9 cellular contexts compared by ENCODE assay signal in genomic region chr6:37207903-37208456, GRCh38. TPM values are rescaled to one million over a fixed set of nuclear protein-coding genes. Genes with fewer than 3 reads are reported as not detected.
A peak's percentile ranks its signal among the peaks of the same experiment; 100 is the strongest.
DNase-seq lines count a peak whose midpoint lies in the region; ATAC-seq and TF ChIP-seq lines count a peak whose summit lies in the region.
"Had no signal": no experiment of that assay in that cellular context is flagged by ENCODE, and none has a peak within 500 bp of the region (broad histone marks: within the 10 kb centered on the region; RNA-seq: fewer than 3 reads in every experiment).

No MANE protein-coding gene starts in this region.

- peak; percentile 86 for TF ChIP-seq CTCF in 22Rv1 (IDR thresholded peaks at IDR 0.05)
- peak; percentile 94 for TF ChIP-seq CTCF in fibroblast of pulmonary artery (IDR thresholded peaks at IDR 0.05; ENCODE audit: low read length, missing control alignments)
- TF ChIP-seq CTCF in neutrophil (IDR thresholded peaks at IDR 0.05), result peak; percentile 94

- ATAC-seq in GM18511 (IDR thresholded peaks at IDR 0.05; ENCODE audit: unreplicated experiment), result peak; percentile 62

- peaks cover 61% of the 10 kb centered on the region for H3K4me1 Mint-ChIP-seq in activated T-helper 1 cell treated with anti-CD3 and anti-CD28 coated beads, Interleukin-12 subunit alpha, Interleukin-12 subunit beta, Interleukin-2, Interleukin-4 antibody, amounts not matched to agents 30 ng/mL and 10 ng/mL and 1 ng/mL, durations not matched to agents 14 hours and 24 hours and 36 hours (ENCODE audit: low read depth)

- no peaks in the 10 kb centered on the region for H3K9me3 ChIP-seq in neutrophil
- H3K9me3 ChIP-seq: BLaER1 treated with 17β-estradiol and CSF1 and Interleukin-3, amounts not matched to agents 10 nM and 100 nM had no signal

- peak overlapping the region; percentile 86 for H3K27ac Mint-ChIP-seq in activated T-helper 1 cell treated with anti-CD3 and anti-CD28 coated beads, Interleukin-12 subunit alpha, Interleukin-12 subunit beta, Interleukin-2, Interleukin-4 antibody, amounts not matched to agents 30 ng/mL and 10 ng/mL and 1 ng/mL, durations not matched to agents 14 hours and 24 hours and 36 hours

- intact Hi-C loops in activated T-helper 1 cell treated with anti-CD3 and anti-CD28 coated beads, Interleukin-12 subunit alpha, Interleukin-12 subunit beta, Interleukin-2, Interleukin-4 antibody, amounts not matched to agents 30 ng/mL and 10 ng/mL and 1 ng/mL, durations not matched to agents 14 hours and 24 hours and 36 hours (cut with micrococcal nuclease), result loop anchor here (2.0 to 5.0 kb wide), 2 partner anchors 179 to 451 kb away; no protein-coding TSS in a partner anchor

- no peaks in the 10 kb centered on the region for H3K27me3 Mint-ChIP-seq in activated T-helper 1 cell treated with anti-CD3 and anti-CD28 coated beads, Interleukin-12 subunit alpha, Interleukin-12 subunit beta, Interleukin-2, Interleukin-4 antibody, amounts not matched to agents 30 ng/mL and 10 ng/mL and 1 ng/mL, durations not matched to agents 14 hours and 24 hours and 36 hours (ENCODE audit: insufficient read depth)

- peaks cover 24 to 33% of the 10 kb centered on the region in 2 experiments for H3K4me1 ChIP-seq in neutrophil (ENCODE audit: control insufficient read depth in 1 of 2, insufficient read depth in 1 of 2, low read depth in 1 of 2, low read length in 1 of 2)

- H3K36me3 Mint-ChIP-seq in activated T-helper 1 cell treated with anti-CD3 and anti-CD28 coated beads, Interleukin-12 subunit alpha, Interleukin-12 subunit beta, Interleukin-2, Interleukin-4 antibody, amounts not matched to agents 30 ng/mL and 10 ng/mL and 1 ng/mL, durations not matched to agents 14 hours and 24 hours and 36 hours (ENCODE audit: low read depth), result peaks cover 5% of the 10 kb centered on the region

- H3K27me3 ChIP-seq in neutrophil, result no peaks in the 10 kb centered on the region
- H3K27me3 ChIP-seq: BLaER1 treated with 17β-estradiol and CSF1 and Interleukin-3, amounts not matched to agents 10 nM and 100 nM had no signal

- H3K27ac ChIP-seq in 22Rv1 (no peak overlapping the region), neutrophil (no peak overlapping the region)

- H3K4me3 ChIP-seq in fibroblast of pulmonary artery (replicated peaks; ENCODE audit: low read depth, low read length) (no peak overlapping the region), neutrophil (ENCODE audit: low read depth in 1 of 2, low read length in 1 of 2) (peak overlapping the region in 1 of 2 experiments; percentile 15)
- H3K4me3 ChIP-seq: BLaER1 treated with 17β-estradiol and CSF1 and Interleukin-3, amounts not matched to agents 10 nM and 100 nM had no signal

- no peaks in the 10 kb centered on the region for H3K9me3 Mint-ChIP-seq in activated T-helper 1 cell treated with anti-CD3 and anti-CD28 coated beads, Interleukin-12 subunit alpha, Interleukin-12 subunit beta, Interleukin-2, Interleukin-4 antibody, amounts not matched to agents 30 ng/mL and 10 ng/mL and 1 ng/mL, durations not matched to agents 14 hours and 24 hours and 36 hours

- no peaks in the 10 kb centered on the region for H3K36me3 ChIP-seq in neutrophil
- H3K36me3 ChIP-seq: BLaER1 treated with 17β-estradiol and CSF1 and Interleukin-3, amounts not matched to agents 10 nM and 100 nM had no signal

- DNase-seq in M059J (ENCODE audit: low read depth) (peak; percentile 85), RPMI8226 (peak; percentile 88), fibroblast of pulmonary artery (ENCODE audit: low read depth) (peak; percentile 85), superior temporal gyrus (ENCODE audit: extremely low spot score) (peak; percentile 70)
- DNase-seq in activated T-helper 1 cell treated with anti-CD3 and anti-CD28 coated beads, Interleukin-12 subunit alpha, Interleukin-12 subunit beta, Interleukin-2, Interleukin-4 antibody, amounts not matched to agents 30 ng/mL and 10 ng/mL and 1 ng/mL, durations not matched to agents 14 hours and 24 hours and 36 hours (ENCODE audit: low spot score), result peak; percentile 83

- peak overlapping the region; percentile 37 for H3K4me3 Mint-ChIP-seq in activated T-helper 1 cell treated with anti-CD3 and anti-CD28 coated beads, Interleukin-12 subunit alpha, Interleukin-12 subunit beta, Interleukin-2, Interleukin-4 antibody, amounts not matched to agents 30 ng/mL and 10 ng/mL and 1 ng/mL, durations not matched to agents 14 hours and 24 hours and 36 hours

RNA-seq across cellular contexts. Expression of gene PIM1, which starts 38.0 kb away (rescaled TPM):
- total RNA-seq in M059J (2014; rRNA removed; shearing (Covaris generic)), result 15.2 and 22.0 TPM in 2 replicates
- 182 and 192 TPM in 2 replicates for total RNA-seq in activated T-helper 1 cell treated with anti-CD3 and anti-CD28 coated beads, Interleukin-12 subunit alpha, Interleukin-12 subunit beta, Interleukin-2, Interleukin-4 antibody, amounts not matched to agents 30 ng/mL and 10 ng/mL and 1 ng/mL, durations not matched to agents 14 hours and 24 hours and 36 hours

RNA-seq across cellular contexts. Expression of gene TBC1D22B, which starts 49.6 kb away (rescaled TPM):
- total RNA-seq in M059J (2014; rRNA removed; shearing (Covaris generic)), result 10.7 and 13.9 TPM in 2 replicates
- 20.8 and 21.2 TPM in 2 replicates for total RNA-seq in activated T-helper 1 cell treated with anti-CD3 and anti-CD28 coated beads, Interleukin-12 subunit alpha, Interleukin-12 subunit beta, Interleukin-2, Interleukin-4 antibody, amounts not matched to agents 30 ng/mL and 10 ng/mL and 1 ng/mL, durations not matched to agents 14 hours and 24 hours and 36 hours

RNA-seq across cellular contexts. Expression of gene TMEM217, which starts 50.0 kb away (rescaled TPM):
- 1.3 and 1.4 TPM in 2 replicates for total RNA-seq in M059J (2014; rRNA removed; shearing (Covaris generic))
- total RNA-seq in activated T-helper 1 cell treated with anti-CD3 and anti-CD28 coated beads, Interleukin-12 subunit alpha, Interleukin-12 subunit beta, Interleukin-2, Interleukin-4 antibody, amounts not matched to agents 30 ng/mL and 10 ng/mL and 1 ng/mL, durations not matched to agents 14 hours and 24 hours and 36 hours, result 7.7 and 9.9 TPM in 2 replicates
